Comparison of ENCODE assay signal across 8 cellular contexts in genomic region chr1:52955129-52955970, GRCh38.
DNase-seq lines count a peak whose midpoint lies in the region; ATAC-seq and TF ChIP-seq lines count a peak whose summit lies in the region.

No MANE protein-coding gene starts in this region.

- ATAC-seq in GM18858 (IDR thresholded peaks at IDR 0.05; ENCODE audit: unreplicated experiment) (no peak), GM19324 (IDR thresholded peaks at IDR 0.05; ENCODE audit: low FRiP score, unreplicated experiment) (no peak), HG03196 (IDR thresholded peaks at IDR 0.05; ENCODE audit: unreplicated experiment) (no peak)

- H3K27ac Mint-ChIP-seq in nephron: peak overlapping the region; percentile 92 to 98 (median 94)

- peak overlapping the region; percentile 14 for H3K4me3 ChIP-seq in choroid plexus epithelial cell (ENCODE audit: low read depth, low read length)

- H3K27me3 Mint-ChIP-seq in nephron (ENCODE audit: low read depth): no peaks in the 10 kb centered on the region

- H3K4me3 Mint-ChIP-seq in nephron: peak overlapping the region; percentile 47 to 66 (median 60)

- H3K36me3 Mint-ChIP-seq in nephron (ENCODE audit: low read depth): peaks cover 5% of the 10 kb centered on the region

- peak; percentile 12 for DNase-seq in COR-L47 (lab: John Stamatoyannopoulos, UW)
- DNase-seq in MV-4-11 (lab: John Stamatoyannopoulos, UW): peak; percentile 10
- DNase-seq in choroid plexus epithelial cell (ENCODE audit: low read depth): peak; percentile 73
- DNase-seq in SKM-1 treated with dmso at 0.1 percent for 144 hours (lab: John Stamatoyannopoulos, UW; ENCODE audit: unreplicated experiment): no peak

- peaks cover 13% of the 10 kb centered on the region for H3K4me1 Mint-ChIP-seq in nephron

- no peaks in the 10 kb centered on the region for H3K9me3 Mint-ChIP-seq in nephron

- TF ChIP-seq CTCF in choroid plexus epithelial cell (conservative IDR thresholded peaks at IDR 0.05; ENCODE audit: low read depth, low read length) (no peak), nephron (IDR thresholded peaks at IDR 0.05; ENCODE audit: unreplicated experiment in 3 of 3) (no peak)
